In genomic region chr18:58612239-58613055, GRCh38 we compare ENCODE assay signal across 1 cellular context.
TF ChIP-seq lines count a peak whose summit lies in the region.

No MANE protein-coding gene starts in this region.

TF ChIP-seq in H1, 55 proteins besides CTCF, POLR2A, EP300 and RAD21:
- TF ChIP-seq YY1 (IDR thresholded peaks at IDR 0.05; ENCODE audit: low read depth, low read length), result no peak
- TF ChIP-seq TBP (IDR thresholded peaks at IDR 0.05; ENCODE audit: low read depth, low read length), result no peak
- TF ChIP-seq NRF1 (IDR thresholded peaks at IDR 0.05; ENCODE audit: low read depth, low read length), result no peak
- peak; percentile 32; the same call in 1 of the 2 replicates for TF ChIP-seq KDM1A (IDR thresholded peaks at IDR 0.05; ENCODE audit: borderline replicate concordance, low read length)
TF ChIP-seq in H1: peak in this region for 1.
